30 cellular contexts compared by ENCODE assay signal in the genomic region with DNA sequence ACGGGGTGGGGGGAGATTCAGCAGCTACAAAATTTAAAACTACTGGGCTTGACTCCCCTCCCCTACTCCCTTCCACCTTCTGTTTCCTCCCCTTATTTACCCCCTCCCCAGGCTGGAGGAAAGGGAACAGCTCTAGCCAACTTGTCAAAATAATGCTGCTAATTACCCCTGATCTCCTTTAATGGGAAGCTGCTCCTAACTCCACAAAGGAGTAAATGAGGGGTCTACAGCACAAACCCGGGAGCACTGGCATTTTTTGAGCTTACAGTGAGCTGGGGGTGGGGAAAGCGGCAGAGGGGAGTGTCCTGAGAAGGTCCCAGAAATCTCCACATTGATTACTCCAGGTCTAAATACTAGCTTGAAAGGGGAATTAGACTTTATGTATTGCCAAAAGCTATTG.
DNase-seq lines count a peak whose midpoint lies in the region; ATAC-seq lines count a peak whose summit lies in the region.
"Had no signal": no experiment of that assay in that cellular context is flagged by ENCODE, and none has a peak within 500 bp of the region (broad histone marks: within the 10 kb centered on the region; RNA-seq: fewer than 3 reads in every experiment).

No MANE protein-coding gene starts in this region.

- H3K9ac ChIP-seq in BLaER1 treated with 17β-estradiol and CSF1 and Interleukin-3, amounts not matched to agents 10 nM and 100 nM: no peak overlapping the region
- H3K9ac ChIP-seq in iPS-20b (ENCODE audit: low read depth, low read length): no peak overlapping the region

- no peak overlapping the region for H3K27ac ChIP-seq in BLaER1 treated with 17β-estradiol and CSF1 and Interleukin-3, amounts not matched to agents 10 nM and 100 nM
- H3K27ac ChIP-seq in iPS-20b (ENCODE audit: low read length): no peak overlapping the region
- H3K27ac ChIP-seq: esophagus muscularis mucosa, heart left ventricle, prostate gland, RWPE1, WERI-Rb-1 had no signal

- no peaks in the 10 kb centered on the region for H3K36me3 ChIP-seq in BLaER1 treated with 17β-estradiol and CSF1 and Interleukin-3, amounts not matched to agents 10 nM and 100 nM
- H3K36me3 ChIP-seq in iPS-20b (ENCODE audit: insufficient read depth, low read depth, low read length): no peaks in the 10 kb centered on the region
- H3K36me3 ChIP-seq: esophagus muscularis mucosa, HAP-1, heart left ventricle, prostate gland, WERI-Rb-1 had no signal

- peaks cover 0 to 6% (median 0%) of the 10 kb centered on the region in 11 experiments; a peak in 2 of 22 replicates for H4K20me1 ChIP-seq in BLaER1 treated with 17β-estradiol and CSF1 and Interleukin-3, amounts not matched to agents 10 nM and 100 nM

- no peak for ATAC-seq in HG02870 (IDR thresholded peaks at IDR 0.05; ENCODE audit: unreplicated experiment)
- ATAC-seq in GM18873 (IDR thresholded peaks at IDR 0.05; ENCODE audit: low FRiP score, unreplicated experiment): no peak
- no peak for ATAC-seq in HG03457 (IDR thresholded peaks at IDR 0.05; ENCODE audit: unreplicated experiment)
- ATAC-seq: activated naive CD4-positive, alpha-beta T cell treated with anti-CD3 and anti-CD28 coated beads, Interleukin-2, amount 50 U/mL, for 72 hours; heart left ventricle; left cardiac atrium; mucosa of descending colon; stimulated activated memory B cell treated with anti-CD40 and anti-IgM and Interleukin-4, amounts not matched to agents 10 μg/mL and 1 μg/mL and 100 μg/mL, for 72 hours had no signal

- DNase-seq in NCI-H82 (lab: John Stamatoyannopoulos, UW) (peak; percentile 72), retina (peak; percentile 72)
- DNase-seq: activated CD4-positive, alpha-beta T cell treated with anti-CD3 and anti-CD28 coated beads for 48 hours; activated effector memory CD4-positive, alpha-beta T cell treated with Interleukin-2 at 50 U/mL for 16 hours; amygdala; COR-L47; dorsolateral prefrontal cortex; foreskin fibroblast; heart left ventricle; KBM-7; left cardiac atrium; mucosa of descending colon; NCI-H1092 treated with DMSO at 0.1 percent for 48 hours; NCI-H1694 treated with DMSO at 0.1 percent for 48 hours; NCI-H446 treated with DMSO at 0.1 percent for 48 hours; nucleus accumbens; substantia nigra; T1000; WERI-Rb-1 had no signal

- H3K4me3 ChIP-seq in BLaER1 treated with 17β-estradiol and CSF1 and Interleukin-3, amounts not matched to agents 10 nM and 100 nM: no peak overlapping the region
- H3K4me3 ChIP-seq in iPS-20b (ENCODE audit: low read length): peak overlapping the region; percentile 32; the same call in 1 of the 2 replicates
- H3K4me3 ChIP-seq: esophagus muscularis mucosa, HAP-1, heart left ventricle, mucosa of descending colon, prostate gland had no signal

- H3K4me1 ChIP-seq in BLaER1 treated with 17β-estradiol and CSF1 and Interleukin-3, amounts not matched to agents 10 nM and 100 nM: peaks cover 31 to 65% (median 50%) of the 10 kb centered on the region in 10 experiments
- H3K4me1 ChIP-seq in iPS-20b (ENCODE audit: insufficient read depth, low read length): peaks cover 40% of the 10 kb centered on the region
- H3K4me1 ChIP-seq: prostate gland had no signal

- H3K4me2 ChIP-seq in BLaER1 treated with 17β-estradiol and CSF1 and Interleukin-3, amounts not matched to agents 10 nM and 100 nM: peak overlapping the region in 10 of 11 experiments; percentile 12 to 99 (median 94); a peak in 14 of 22 replicates

- 0 out of 22 replicates have a peak, but pooled peaks cover 0 to 1% (median 0%) of the 10 kb centered on the region in 11 experiments for H3K9me3 ChIP-seq in BLaER1 treated with 17β-estradiol and CSF1 and Interleukin-3, amounts not matched to agents 10 nM and 100 nM (replicated peaks in 1 of 11)
- H3K9me3 ChIP-seq in iPS-20b (ENCODE audit: insufficient read depth, low read depth, low read length): no peaks in the 10 kb centered on the region
- H3K9me3 ChIP-seq: esophagus muscularis mucosa, HAP-1, heart left ventricle, mucosa of descending colon, prostate gland had no signal

- peaks cover 34 to 72% (median 64%) of the 10 kb centered on the region in 11 experiments for H3K27me3 ChIP-seq in BLaER1 treated with 17β-estradiol and CSF1 and Interleukin-3, amounts not matched to agents 10 nM and 100 nM
- peaks cover 78% of the 10 kb centered on the region for H3K27me3 ChIP-seq in iPS-20b (ENCODE audit: insufficient read depth, low read length)
- H3K27me3 ChIP-seq: dorsolateral prefrontal cortex had no signal
